ENCODE assay signal across 1 cellular context in genomic region chr2:76895469-76895868, GRCh38.
TF ChIP-seq lines count a peak whose summit lies in the region.

No MANE protein-coding gene starts in this region.

TF ChIP-seq in HepG2, 621 proteins besides CTCF, POLR2A, EP300 and RAD21 (continued from another document):
- TF ChIP-seq JUN (CRISPR knock-in tag; IDR thresholded peaks at IDR 0.05), result peak; percentile 99
- TF ChIP-seq SIN3B (IDR thresholded peaks at IDR 0.05; ENCODE audit: low read length), result no peak
- TF ChIP-seq ZNF251 (CRISPR knock-in tag; IDR thresholded peaks at IDR 0.05), result no peak
- 0 out of 2 replicates have a peak, but pooled peaks have one; percentile 28 for TF ChIP-seq ZNF607 (CRISPR knock-in tag; IDR thresholded peaks at IDR 0.05; ENCODE audit: borderline replicate concordance)
- peak; percentile 44 for TF ChIP-seq TBL1XR1 (IDR thresholded peaks at IDR 0.05; ENCODE audit: borderline replicate concordance, low read length, partially characterized antibody)
- TF ChIP-seq JUNB (CRISPR knock-in tag; IDR thresholded peaks at IDR 0.05; ENCODE audit: borderline replicate concordance), result peak; percentile 60; the same call in 1 of the 2 replicates
- TF ChIP-seq HNF4A (CRISPR knock-in tag; IDR thresholded peaks at IDR 0.05), result peak; percentile 76
- no peak for TF ChIP-seq E2F5 (CRISPR knock-in tag; conservative IDR thresholded peaks at IDR 0.05)
- peak; percentile 41; the same call in 1 of the 2 replicates for TF ChIP-seq FOXJ3 (CRISPR knock-in tag; IDR thresholded peaks at IDR 0.05; ENCODE audit: borderline replicate concordance)
- 0 out of 2 replicates have a peak, but pooled peaks have one; percentile 58 for TF ChIP-seq KDM1A (CRISPR knock-in tag; IDR thresholded peaks at IDR 0.05)
- TF ChIP-seq FOSL2 (CRISPR knock-in tag; IDR thresholded peaks at IDR 0.05), result peak; percentile 93
- TF ChIP-seq HNF4G (IDR thresholded peaks at IDR 0.05; ENCODE audit: borderline replicate concordance, low read depth, low read length), result no peak
- no peak for TF ChIP-seq HNF4G (CRISPR knock-in tag; IDR thresholded peaks at IDR 0.05; ENCODE audit: borderline replicate concordance, low read depth)
- TF ChIP-seq SOX13 (IDR thresholded peaks at IDR 0.05), result no peak
- TF ChIP-seq SOX13 (CRISPR knock-in tag; conservative IDR thresholded peaks at IDR 0.05 in 1 of 2, IDR thresholded peaks at IDR 0.05 in 1 of 2), result peak in 1 of 2 experiments; percentile 72; a peak in 1 of 4 replicates
- TF ChIP-seq ZSCAN9 (CRISPR knock-in tag; IDR thresholded peaks at IDR 0.05; ENCODE audit: borderline replicate concordance), result 0 out of 2 replicates have a peak, but pooled peaks have one; percentile 62
- TF ChIP-seq MIER2 (CRISPR knock-in tag; IDR thresholded peaks at IDR 0.05), result peak; percentile 82; the same call in 1 of the 2 replicates
- 0 out of 2 replicates have a peak, but pooled peaks have one; percentile 57 for TF ChIP-seq HNF1B (CRISPR knock-in tag; IDR thresholded peaks at IDR 0.05)
- TF ChIP-seq ZNF414 (CRISPR knock-in tag; IDR thresholded peaks at IDR 0.05), result no peak
- TF ChIP-seq SMAD1 (CRISPR knock-in tag; IDR thresholded peaks at IDR 0.05; ENCODE audit: borderline replicate concordance, low read depth), result no peak
- no peak for TF ChIP-seq HMGA1 (CRISPR knock-in tag; conservative IDR thresholded peaks at IDR 0.05)
- no peak for TF ChIP-seq DRAP1 (CRISPR knock-in tag; IDR thresholded peaks at IDR 0.05)
- peak; percentile 96 for TF ChIP-seq JUND (CRISPR knock-in tag; IDR thresholded peaks at IDR 0.05)
- peak; percentile 66; the same call in 1 of the 2 replicates for TF ChIP-seq ZGPAT (CRISPR knock-in tag; IDR thresholded peaks at IDR 0.05)
- TF ChIP-seq ZNF781 (CRISPR knock-in tag; IDR thresholded peaks at IDR 0.05; ENCODE audit: borderline replicate concordance, not compliant biosample characterization), result no peak
- TF ChIP-seq HOMEZ (CRISPR knock-in tag; IDR thresholded peaks at IDR 0.05; ENCODE audit: low read depth), result peak; percentile 95
TF ChIP-seq in HepG2: peak in this region for 90.
